16 cellular contexts compared by ENCODE assay signal in the genomic region with DNA sequence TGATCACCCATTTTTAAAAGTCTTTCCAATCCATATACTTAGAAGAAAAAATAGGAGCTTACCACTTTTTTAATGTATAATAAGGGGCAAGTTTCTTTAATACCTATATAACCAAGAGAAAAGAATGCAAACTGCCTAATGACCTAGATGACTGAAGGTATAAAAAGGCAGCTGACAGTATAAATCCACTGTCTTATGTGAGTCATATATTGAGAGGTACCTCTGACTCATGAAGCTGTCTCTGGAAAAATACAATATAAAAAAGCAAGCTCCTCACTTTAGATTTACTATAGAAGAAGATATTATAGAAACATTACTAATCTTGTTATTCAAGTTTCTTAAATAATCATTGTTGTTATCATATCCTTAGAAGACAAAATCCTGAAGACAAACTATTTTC.
A peak's percentile ranks its signal among the peaks of the same experiment; 100 is the strongest.
DNase-seq lines count a peak whose midpoint lies in the region; ATAC-seq and TF ChIP-seq lines count a peak whose summit lies in the region.
"Had no signal": no experiment of that assay in that cellular context is flagged by ENCODE, and none has a peak within 500 bp of the region (broad histone marks: within the 10 kb centered on the region; RNA-seq: fewer than 3 reads in every experiment).

No MANE protein-coding gene starts in this region.

- H3K36me3 Mint-ChIP-seq in activated naive CD8-positive, alpha-beta T cell: peaks cover 17% of the 10 kb centered on the region

- H3K4me1 ChIP-seq in ovary (ENCODE audit: insufficient read depth): no peaks in the 10 kb centered on the region
- H3K4me1 ChIP-seq: tibial artery had no signal

- peak; percentile 45 for DNase-seq in A172 (ENCODE audit: low spot score)
- DNase-seq in ELR (ENCODE audit: low read depth): peak; percentile 20
- DNase-seq in iris pigment epithelial cell (ENCODE audit: low read depth): peak; percentile 23
- no peak for DNase-seq in COR-L47 (lab: John Stamatoyannopoulos, UW)
- DNase-seq in ovary: no peak
- DNase-seq: DMS79 treated with DMSO at 0.1 percent for 48 hours; effector CD8-positive, alpha-beta T cell; posterior cingulate gyrus; tibial artery; WERI-Rb-1 had no signal

- H3K4me3 ChIP-seq in ovary: no peak overlapping the region
- H3K4me3 ChIP-seq: SK-N-MC, tibial artery had no signal

- ATAC-seq in HG02623 (IDR thresholded peaks at IDR 0.05; ENCODE audit: unreplicated experiment) (no peak), HG03565 (IDR thresholded peaks at IDR 0.05; ENCODE audit: unreplicated experiment) (no peak)
- ATAC-seq: HCT116 had no signal

- no peaks in the 10 kb centered on the region for H3K27me3 Mint-ChIP-seq in activated naive CD8-positive, alpha-beta T cell

- H3K4me3 Mint-ChIP-seq in activated naive CD8-positive, alpha-beta T cell: peak overlapping the region; percentile 65

- intact Hi-C loops in ovary (cut with DNase I): no loop called here

- no peaks in the 10 kb centered on the region for H3K9me3 ChIP-seq in ovary

- H3K36me3 ChIP-seq in ovary: no peaks in the 10 kb centered on the region
- H3K36me3 ChIP-seq: tibial artery, WERI-Rb-1 had no signal

- no peak overlapping the region for H3K27ac ChIP-seq in ovary
- H3K27ac ChIP-seq: HL-60, SK-N-MC, tibial artery, WERI-Rb-1 had no signal

- H3K27me3 ChIP-seq in ovary: no peaks in the 10 kb centered on the region
- H3K27me3 ChIP-seq: tibial artery had no signal

- peaks cover 58% of the 10 kb centered on the region for H3K4me1 Mint-ChIP-seq in activated naive CD8-positive, alpha-beta T cell (ENCODE audit: low read depth)

- peak overlapping the region; percentile 95 for H3K27ac Mint-ChIP-seq in activated naive CD8-positive, alpha-beta T cell

- peaks cover 13% of the 10 kb centered on the region for H3K9me3 Mint-ChIP-seq in activated naive CD8-positive, alpha-beta T cell (ENCODE audit: low read depth)

- TF ChIP-seq CTCF in ovary (IDR thresholded peaks at IDR 0.05): no peak

- no peak for TF ChIP-seq POLR2A in ovary (IDR thresholded peaks at IDR 0.05)

- no peak for TF ChIP-seq EP300 in ovary (IDR thresholded peaks at IDR 0.05)

Comparison
In these comparisons a context has a peak if more than half of its experiments do, and no peak if none do; other contexts are left out.
1. DNase-seq: peak in A172 (single experiment), ELR (single experiment) and iris pigment epithelial cell (single experiment); none in COR-L47 (single experiment) and ovary (0 of 5).